ENCODE assay signal across 9 cellular contexts in genomic region chr6:95091823-95092436, GRCh38.
DNase-seq lines count a peak whose midpoint lies in the region; ATAC-seq, FAIRE-seq and TF ChIP-seq lines count a peak whose summit lies in the region.
"Had no signal": no experiment of that assay in that cellular context is flagged by ENCODE, and none has a peak within 500 bp of the region (broad histone marks: within the 10 kb centered on the region; RNA-seq: fewer than 3 reads in every experiment).

No MANE protein-coding gene starts in this region.

- FAIRE-seq in GM12891 (lab: Jason Lieb, UNC), result no peak

- no peak overlapping the region for H3K9ac ChIP-seq in H9 (ENCODE audit: extremely low read depth, insufficient read length, low read length)

- WGBS in H9 (ENCODE audit: extremely low coverage, insufficient read length, low lambda C conversion rate), result no CpG with 5 or more reads among the region's 5 CpGs
- 60% methylated on average over 5 of the region's 5 CpGs for WGBS in esophagus muscularis mucosa

- H3K79me2 ChIP-seq in H9 (ENCODE audit: insufficient read depth, low read length), result no peaks in the 10 kb centered on the region

- no peak overlapping the region for H2AK5ac ChIP-seq in H9 (ENCODE audit: insufficient read length, low read length)

- no peaks in the 10 kb centered on the region for H3K36me3 Mint-ChIP-seq in H9 (ENCODE audit: insufficient read depth in 1 of 3, low read depth in 3 of 3)
- H3K36me3 Mint-ChIP-seq in progenitor cell of endocrine pancreas (ENCODE audit: insufficient read depth), result no peaks in the 10 kb centered on the region

- H3K36me3 ChIP-seq in Panc1 (ENCODE audit: control insufficient read depth, insufficient read depth, low read length) (no peaks in the 10 kb centered on the region), esophagus muscularis mucosa (no peaks in the 10 kb centered on the region)

- POLR2A ChIA-PET in Panc1 (lab: Charles Lee), result no interaction called here

- H4K8ac ChIP-seq in H9 (replicated peaks; ENCODE audit: insufficient read length, low read depth, low read length), result no peak overlapping the region

- no peak overlapping the region for H3T11ph ChIP-seq in H9 (ENCODE audit: low read length)

- H3K14ac ChIP-seq in H9 (ENCODE audit: insufficient read depth, low read length), result no peak overlapping the region

- H3K4me1 ChIP-seq in H9 (ENCODE audit: insufficient read depth, low read length) (no peaks in the 10 kb centered on the region), Panc1 (ENCODE audit: control insufficient read depth, insufficient read depth, low read length) (peaks cover 16% of the 10 kb centered on the region), esophagus muscularis mucosa (peaks cover 0 to 7% (median 5%) of the 10 kb centered on the region in 4 donors)

- no peaks in the 10 kb centered on the region for H3K23me2 ChIP-seq in H9 (ENCODE audit: insufficient read length, low read depth, low read length, poor library complexity, severe bottlenecking)

- H4K5ac ChIP-seq in H9 (ENCODE audit: insufficient read length, low read depth, low read length), result no peak overlapping the region

- no peak overlapping the region for H3K4me2 ChIP-seq in H9 (ENCODE audit: insufficient read depth, insufficient read length, low read length)

- no peak overlapping the region for H3K23ac ChIP-seq in H9 (ENCODE audit: insufficient read length, low read depth, low read length)

- H4K20me1 ChIP-seq in H9 (ENCODE audit: control insufficient read depth, insufficient read depth, insufficient read length), result no peaks in the 10 kb centered on the region

- H2BK20ac ChIP-seq in H9 (ENCODE audit: low read depth, low read length, poor library complexity, severe bottlenecking), result no peak overlapping the region

- no peak overlapping the region for H2BK12ac ChIP-seq in H9 (ENCODE audit: insufficient read length, low read depth, low read length)

- CTCF ChIA-PET in Panc1 (lab: Charles Lee), result interaction anchor here (0.5 to 0.6 kb wide), 2 partner anchors 9 to 745 kb away, joined by 3 read pairs; no protein-coding TSS in a partner anchor

- TF ChIP-seq CTCF in GM12872 (IDR thresholded peaks at IDR 0.05; ENCODE audit: insufficient read depth, low read depth, low read length), result peak; percentile 37; the same call in 1 of the 3 replicates
- TF ChIP-seq CTCF in H9 (conservative IDR thresholded peaks at IDR 0.05), result peak; percentile 78
- TF ChIP-seq CTCF in Panc1 (IDR thresholded peaks at IDR 0.05), result peak; percentile 60; the same call in 1 of the 2 replicates
- peak in 2 of 3 experiments; percentile 40 to 51 for TF ChIP-seq CTCF in esophagus muscularis mucosa (IDR thresholded peaks at IDR 0.05)
- peak; percentile 78 for TF ChIP-seq CTCF in progenitor cell of endocrine pancreas (IDR thresholded peaks at IDR 0.05; ENCODE audit: unreplicated experiment)

- in situ Hi-C loops in Panc1 (cut with HindIII; ENCODE audit: low pct_unique_long_range_greater_than_20kb, low sequenced_read_pairs), result no loop called here

- H3K27ac ChIP-seq in H9 (ENCODE audit: insufficient read length, low read depth, low read length), result no peak overlapping the region
- no peak overlapping the region for H3K27ac ChIP-seq in Panc1 (ENCODE audit: low read length)
- no peak overlapping the region for H3K27ac ChIP-seq in esophagus muscularis mucosa (replicated peaks in 1 of 4)

- no peak for TF ChIP-seq EP300 in esophagus muscularis mucosa (IDR thresholded peaks at IDR 0.05)

- H3K79me1 ChIP-seq in H9 (ENCODE audit: insufficient read depth, low read depth, low read length, poor library complexity, severe bottlenecking), result no peaks in the 10 kb centered on the region

- intact Hi-C loops in Panc1 (cut with micrococcal nuclease; ENCODE audit: unreplicated experiment), result loop anchor here (2.0 kb wide), 1 partner anchor 455 kb away; no protein-coding TSS in a partner anchor
- intact Hi-C loops in esophagus muscularis mucosa (cut with DNase I), result no loop called here

- H3K27me3 Mint-ChIP-seq in H9 (ENCODE audit: low read depth) (no peaks in the 10 kb centered on the region), progenitor cell of endocrine pancreas (no peaks in the 10 kb centered on the region)

- no peak overlapping the region for H3K56ac ChIP-seq in H9 (ENCODE audit: insufficient read length, low read depth, low read length)

- H3K9me3 ChIP-seq in H9 (ENCODE audit: control insufficient read depth, low read depth, low read length) (no peaks in the 10 kb centered on the region), Panc1 (ENCODE audit: control insufficient read depth, insufficient read depth, low read depth, low read length) (no peaks in the 10 kb centered on the region), esophagus muscularis mucosa (no peaks in the 10 kb centered on the region)

- H3K4me1 Mint-ChIP-seq in H9 (peaks cover 2 to 4% of the 10 kb centered on the region in 2 experiments; a peak in 2 of 4 replicates), progenitor cell of endocrine pancreas (ENCODE audit: low read depth) (peaks cover 5% of the 10 kb centered on the region)

- no peak overlapping the region for H2BK15ac ChIP-seq in H9 (ENCODE audit: low read depth, low read length)

- no peaks in the 10 kb centered on the region for H3K27me3 ChIP-seq in H9 (ENCODE audit: insufficient read depth, low read length)
- H3K27me3 ChIP-seq in Panc1 (ENCODE audit: control insufficient read depth, insufficient read depth, low read length), result no peaks in the 10 kb centered on the region
- peaks cover 0 to 4% (median 0%) of the 10 kb centered on the region in 4 donors for H3K27me3 ChIP-seq in esophagus muscularis mucosa

- H2BK5ac ChIP-seq in H9 (ENCODE audit: insufficient read length, low read length), result no peak overlapping the region

- no TSS peak for BruUV-seq in Panc1 (replicated peaks; lab: Mats Ljungman, UMichigan)

- H3K4ac ChIP-seq in H9 (ENCODE audit: low read depth, low read length), result no peak overlapping the region

- H3K18ac ChIP-seq in H9 (ENCODE audit: insufficient read length, low read depth, low read length), result no peak overlapping the region

- no peak for TF ChIP-seq POLR2A in esophagus muscularis mucosa (IDR thresholded peaks at IDR 0.05; ENCODE audit: low read depth)
- TF ChIP-seq POLR2A in GM12891 (IDR thresholded peaks at IDR 0.05; ENCODE audit: low read depth, low read length), result no peak

- peak; percentile 84 for ATAC-seq in Panc1

- H3K4me3 Mint-ChIP-seq in H9 (no peak overlapping the region), progenitor cell of endocrine pancreas (ENCODE audit: low read depth) (no peak overlapping the region)
- H3K4me3 Mint-ChIP-seq: activated T-cell treated with anti-CD3 and anti-CD28 coated beads, Interleukin-2, amount 50 U/mL, for 72 hours had no signal

- DNase-seq in H9, result no peak
- peak; percentile 61 for DNase-seq in LoVo (ENCODE audit: low spot score)
- DNase-seq in Panc1 (ENCODE audit: low read depth, low spot score), result no peak
- DNase-seq in esophagus muscularis mucosa (ENCODE audit: extremely low spot score), result no peak
- DNase-seq in progenitor cell of endocrine pancreas (ENCODE audit: low spot score, unreplicated experiment), result no peak
- DNase-seq in GM12891 (ENCODE audit: insufficient read length, low spot score), result no peak
- no peak for DNase-seq in activated CD4-positive, alpha-beta T cell treated with anti-CD3 and anti-CD28 coated beads for 48 hours
- DNase-seq: activated T-cell treated with anti-CD3 and anti-CD28 coated beads, Interleukin-2, amount 50 U/mL, for 72 hours had no signal

- H4K91ac ChIP-seq in H9 (ENCODE audit: insufficient read length, low read depth, low read length), result no peak overlapping the region

- no peak overlapping the region for H2AFZ ChIP-seq in H9 (ENCODE audit: low read length)

- H3K9me3 Mint-ChIP-seq in H9 (no peaks in the 10 kb centered on the region), progenitor cell of endocrine pancreas (ENCODE audit: low read depth) (no peaks in the 10 kb centered on the region)
- H3K9me3 Mint-ChIP-seq: activated T-cell treated with anti-CD3 and anti-CD28 coated beads, Interleukin-2, amount 50 U/mL, for 72 hours had no signal

- no peak overlapping the region for H2BK120ac ChIP-seq in H9 (ENCODE audit: low read depth, low read length, poor library complexity, severe bottlenecking)

- H3K27ac Mint-ChIP-seq in H9 (no peak overlapping the region), progenitor cell of endocrine pancreas (no peak overlapping the region)
- H3K27ac Mint-ChIP-seq: activated T-cell treated with anti-CD3 and anti-CD28 coated beads, Interleukin-2, amount 50 U/mL, for 72 hours had no signal

- no peak overlapping the region for H3K4me3 ChIP-seq in Panc1 (ENCODE audit: low read depth in 2 of 2, low read length in 2 of 2)
- no peak overlapping the region for H3K4me3 ChIP-seq in esophagus muscularis mucosa

TF ChIP-seq in GM12891, 5 proteins besides CTCF, POLR2A, EP300 and RAD21:
- no peak for TF ChIP-seq TAF1 (IDR thresholded peaks at IDR 0.05; ENCODE audit: low read depth, low read length)
- TF ChIP-seq SPI1 (IDR thresholded peaks at IDR 0.05; ENCODE audit: low read depth, low read length), result no peak
- no peak for TF ChIP-seq POLR2AphosphoS5 (IDR thresholded peaks at IDR 0.05; ENCODE audit: low read depth, low read length)
- TF ChIP-seq PAX5 (IDR thresholded peaks at IDR 0.05; ENCODE audit: insufficient read depth, low read length, severe bottlenecking), result no peak
